Comparison of ENCODE assay signal across 1 cellular context in genomic region chr10:93654201-93654600, GRCh38.
A peak's percentile ranks its signal among the peaks of the same experiment; 100 is the strongest.
TF ChIP-seq lines count a peak whose summit lies in the region.

No MANE protein-coding gene starts in this region.

TF ChIP-seq in K562, 482 proteins besides CTCF, POLR2A, EP300 and RAD21:
- no peak for TF ChIP-seq ZNF785 (CRISPR knock-in tag; IDR thresholded peaks at IDR 0.05)
- TF ChIP-seq MBD1 (CRISPR knock-in tag; IDR thresholded peaks at IDR 0.05): no peak
- TF ChIP-seq PKNOX1 (IDR thresholded peaks at IDR 0.05): no peak
- peak; percentile 13 for TF ChIP-seq RBM25 (IDR thresholded peaks at IDR 0.05; ENCODE audit: low read depth, low read length, severe bottlenecking)
- no peak for TF ChIP-seq ZKSCAN3 (CRISPR knock-in tag; IDR thresholded peaks at IDR 0.05)
- no peak for TF ChIP-seq HSF4 (CRISPR knock-in tag; IDR thresholded peaks at IDR 0.05; ENCODE audit: borderline replicate concordance)
